In genomic region chr12:27331299-27331926, GRCh38 we compare ENCODE assay signal across 8 cellular contexts. TPM values are rescaled to one million over a fixed set of nuclear protein-coding genes. Genes with fewer than 3 reads are reported as not detected.
DNase-seq lines count a peak whose midpoint lies in the region; ATAC-seq and TF ChIP-seq lines count a peak whose summit lies in the region.

No MANE protein-coding gene starts in this region.

- H3K4me1 ChIP-seq in esophagus (ENCODE audit: control insufficient read depth in 2 of 2, insufficient read depth in 2 of 2, low read length in 1 of 2): peaks cover 0 to 10% of the 10 kb centered on the region in 2 donors

- peaks cover 38 to 41% of the 10 kb centered on the region in 2 donors for H3K4me1 Mint-ChIP-seq in natural killer cell treated with Interleukin-12 subunit alpha and Interleukin-12 subunit beta and Interleukin-15 and Interleukin-18, amount 100 ng/mL, for 72 hours (ENCODE audit: low read depth in 2 of 2)
- peaks cover 14 to 16% of the 10 kb centered on the region in 2 donors for H3K4me1 Mint-ChIP-seq in natural killer cell

- H3K36me3 ChIP-seq in esophagus (ENCODE audit: control insufficient read depth in 2 of 2, insufficient read depth in 2 of 2, low read length in 1 of 2): peaks cover 0 to 4% of the 10 kb centered on the region in 2 donors

- H3K4me3 Mint-ChIP-seq in natural killer cell treated with Interleukin-12 subunit alpha and Interleukin-12 subunit beta and Interleukin-15 and Interleukin-18, amount 100 ng/mL, for 72 hours: peak overlapping the region; percentile 74
- no peak overlapping the region for H3K4me3 Mint-ChIP-seq in natural killer cell

- H3K9me3 ChIP-seq in esophagus (ENCODE audit: control insufficient read depth in 2 of 2, insufficient read depth in 1 of 2, low read depth in 1 of 2, low read length in 1 of 2): no peaks in the 10 kb centered on the region

- WGBS in esophagus, 2 donors: 17 to 26% methylated on average over 7 of the region's 7 CpGs

- peaks cover 13 to 24% of the 10 kb centered on the region in 2 donors for H3K27me3 Mint-ChIP-seq in natural killer cell treated with Interleukin-12 subunit alpha and Interleukin-12 subunit beta and Interleukin-15 and Interleukin-18, amount 100 ng/mL, for 72 hours
- H3K27me3 Mint-ChIP-seq in natural killer cell (ENCODE audit: low read depth in 2 of 2): peaks cover 38 to 47% of the 10 kb centered on the region in 2 donors

- in situ Hi-C loops in SK-MEL-5 (cut with HindIII; ENCODE audit: low pct_unique_long_range_greater_than_20kb, low sequenced_read_pairs): no loop called here

- no peak for TF ChIP-seq CTCF in natural killer cell (IDR thresholded peaks at IDR 0.05)

- peak; percentile 70 for DNase-seq in natural killer cell treated with Interleukin-12 subunit alpha and Interleukin-12 subunit beta and Interleukin-15 and Interleukin-18, amount 100 ng/mL, for 72 hours (ENCODE audit: low spot score)
- DNase-seq in natural killer cell: no peak
- DNase-seq in SK-MEL-5 (ENCODE audit: low read depth, low spot score): peak; percentile 10
- DNase-seq in skeletal muscle cell (ENCODE audit: low read depth): peak; percentile 84
- no peak for DNase-seq in NCI-H1694 treated with DMSO at 0.1 percent for 48 hours (lab: John Stamatoyannopoulos, UW)

- peak overlapping the region; percentile 77 to 91 for H3K27ac ChIP-seq in esophagus (ENCODE audit: low read depth in 2 of 2, low read length in 1 of 2)

- H3K4me3 ChIP-seq in esophagus (ENCODE audit: low read depth in 1 of 2, low read length in 2 of 2) (peak overlapping the region; percentile 77 to 85), skeletal muscle cell (ENCODE audit: low read depth, low read length) (no peak overlapping the region)

- H3K27me3 ChIP-seq in esophagus (ENCODE audit: control insufficient read depth in 1 of 2, insufficient read depth in 2 of 2, low read length in 2 of 2): no peaks in the 10 kb centered on the region

- H3K27ac Mint-ChIP-seq in natural killer cell treated with Interleukin-12 subunit alpha and Interleukin-12 subunit beta and Interleukin-15 and Interleukin-18, amount 100 ng/mL, for 72 hours: peak overlapping the region; percentile 77 to 96
- no peak overlapping the region for H3K27ac Mint-ChIP-seq in natural killer cell

- ATAC-seq in natural killer cell treated with Interleukin-12 subunit alpha and Interleukin-12 subunit beta and Interleukin-15 and Interleukin-18, amount 100 ng/mL, for 72 hours: peak; percentile 82
- no peak for ATAC-seq in natural killer cell
- peak; percentile 43 for ATAC-seq in HG02981 (IDR thresholded peaks at IDR 0.05; ENCODE audit: unreplicated experiment)
- ATAC-seq in GM21526 (IDR thresholded peaks at IDR 0.05; ENCODE audit: low FRiP score, unreplicated experiment): no peak

- intact Hi-C loops in natural killer cell (cut with micrococcal nuclease): no loop called here

- no peaks in the 10 kb centered on the region for H3K9me3 Mint-ChIP-seq in natural killer cell treated with Interleukin-12 subunit alpha and Interleukin-12 subunit beta and Interleukin-15 and Interleukin-18, amount 100 ng/mL, for 72 hours
- no peaks in the 10 kb centered on the region for H3K9me3 Mint-ChIP-seq in natural killer cell

- peaks cover 7% of the 10 kb centered on the region for H3K36me3 Mint-ChIP-seq in natural killer cell treated with Interleukin-12 subunit alpha and Interleukin-12 subunit beta and Interleukin-15 and Interleukin-18, amount 100 ng/mL, for 72 hours
- H3K36me3 Mint-ChIP-seq in natural killer cell: no peaks in the 10 kb centered on the region

RNA-seq across cellular contexts. Expression of gene BMAL2, which starts 1.2 kb away (rescaled TPM):
- total RNA-seq in natural killer cell treated with Interleukin-12 subunit alpha and Interleukin-12 subunit beta and Interleukin-15 and Interleukin-18, amount 100 ng/mL, for 72 hours: 10 to 100 TPM; 26.0 to 34.1 TPM
- total RNA-seq in natural killer cell: under 1 TPM; 0.16 to 0.33 (median 0.19) TPM
- total RNA-seq in SK-MEL-5 (2014; rRNA removed; shearing (Covaris generic)): 1.8 and 2.8 TPM in 2 replicates
- 0.94 and 1.5 TPM in 2 replicates for polyA plus RNA-seq in SK-MEL-5 (2015; cell fraction: cytosol; rRNA removed)
- 0.80 and 0.97 TPM in 2 replicates for polyA plus RNA-seq in SK-MEL-5 (2015; cell fraction: nucleus; rRNA removed)
- polyA plus RNA-seq in esophagus: 10 to 100 TPM; 27.7 to 35.4 TPM

Comparison
In these comparisons a context has a peak if more than half of its experiments do, and no peak if none do; other contexts are left out.
1. ATAC-seq: peak in natural killer cell treated with Interleukin-12 subunit alpha and Interleukin-12 subunit beta and Interleukin-15 and Interleukin-18, amount 100 ng/mL, for 72 hours (2 of 2) and HG02981 (single experiment); none in natural killer cell (0 of 3) and GM21526 (single experiment).
2. DNase-seq: peak in natural killer cell treated with Interleukin-12 subunit alpha and Interleukin-12 subunit beta and Interleukin-15 and Interleukin-18, amount 100 ng/mL, for 72 hours (single experiment), SK-MEL-5 (single experiment) and skeletal muscle cell (single experiment); none in natural killer cell (single experiment) and NCI-H1694 treated with DMSO at 0.1 percent for 48 hours (single experiment).
3. H3K27ac Mint-ChIP-seq: peak in natural killer cell treated with Interleukin-12 subunit alpha and Interleukin-12 subunit beta and Interleukin-15 and Interleukin-18, amount 100 ng/mL, for 72 hours (2 of 2); none in natural killer cell (0 of 2).